8 cellular contexts compared by ENCODE assay signal in the genomic region with DNA sequence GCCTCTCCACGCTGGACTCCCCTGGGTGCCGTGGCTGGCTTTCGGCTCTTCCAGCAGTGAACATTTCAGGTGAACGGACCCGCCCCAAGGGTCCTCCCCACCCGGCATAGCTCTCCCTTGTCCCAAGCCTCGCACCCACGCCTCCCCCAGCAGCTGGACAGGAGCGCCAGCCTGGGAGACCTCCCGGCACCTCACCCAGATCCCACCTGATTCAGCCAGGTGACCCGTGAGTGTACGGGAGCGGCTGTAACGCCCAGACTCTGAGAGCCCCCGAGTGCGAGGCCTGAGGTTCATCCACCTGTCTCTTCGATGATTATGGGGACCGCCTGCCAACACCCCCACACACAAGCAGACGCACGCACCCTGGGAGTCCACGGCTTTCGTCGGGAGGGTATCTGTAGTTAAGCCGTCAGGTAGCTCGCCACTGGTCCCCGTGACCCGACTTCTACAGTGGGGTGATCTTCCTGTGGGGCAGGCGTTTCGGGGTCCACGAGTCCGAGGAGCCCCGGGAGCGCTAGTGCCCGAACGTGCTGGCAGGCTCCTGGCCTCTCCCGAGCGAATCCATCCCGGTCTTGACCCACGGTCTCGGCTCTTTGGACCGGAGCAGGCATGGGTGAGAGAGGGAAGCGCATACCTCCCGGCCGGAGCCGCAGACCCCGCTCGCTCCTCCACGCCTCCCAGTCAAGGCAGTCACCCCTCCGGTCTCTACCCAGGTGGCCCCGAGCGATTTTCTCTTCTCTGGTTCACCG. TPM values are rescaled to one million over a fixed set of nuclear protein-coding genes. Genes with fewer than 3 reads are reported as not detected.
DNase-seq lines count a peak whose midpoint lies in the region; ATAC-seq and TF ChIP-seq lines count a peak whose summit lies in the region.

No MANE protein-coding gene starts in this region.

- peak overlapping the region; percentile 83 for H3K27ac ChIP-seq in CD8-positive, alpha-beta memory T cell (ENCODE audit: low read depth, low read length)
- peak overlapping the region; percentile 77 to 89 (median 84) for H3K27ac ChIP-seq in Peyer's patch

- ATAC-seq in naive B cell (ENCODE audit: low read depth in 2 of 2): no peak
- no peak for ATAC-seq in GM19463 (IDR thresholded peaks at IDR 0.05; ENCODE audit: unreplicated experiment)

- no peak for TF ChIP-seq CTCF in Peyer's patch (IDR thresholded peaks at IDR 0.05)

- H3K4me3 Mint-ChIP-seq in CD8-positive, alpha-beta memory T cell: peak overlapping the region; percentile 94 to 100 (median 97)
- peak overlapping the region; percentile 96 to 99 (median 97) for H3K4me3 Mint-ChIP-seq in naive B cell

- H3K36me3 Mint-ChIP-seq in CD8-positive, alpha-beta memory T cell: peaks cover 0 to 34% (median 0%) of the 10 kb centered on the region in 3 donors
- peaks cover 0 to 12% of the 10 kb centered on the region in 2 donors for H3K36me3 Mint-ChIP-seq in naive B cell

- POLR2A ChIA-PET in CD8-positive, alpha-beta memory T cell (lab: Charles Lee): interaction anchor here (1.5 to 6.3 kb wide), 7 partner anchors 15 to 359 kb away, joined by 3 to 168 read pairs (median 30); a partner anchor contains a TSS

- H3K4me3 ChIP-seq in CD8-positive, alpha-beta memory T cell (ENCODE audit: low read length): peak overlapping the region; percentile 100
- peak overlapping the region; percentile 55 to 88 (median 71) for H3K4me3 ChIP-seq in Peyer's patch

- H3K27me3 Mint-ChIP-seq in CD8-positive, alpha-beta memory T cell: peaks cover 0 to 36% of the 10 kb centered on the region in 2 donors
- H3K27me3 Mint-ChIP-seq in naive B cell: peaks cover 0 to 16% (median 10%) of the 10 kb centered on the region in 3 donors

- no peaks in the 10 kb centered on the region for H3K9me3 ChIP-seq in CD8-positive, alpha-beta memory T cell (ENCODE audit: low read length)
- H3K9me3 ChIP-seq in Peyer's patch: no peaks in the 10 kb centered on the region

- H3K27me3 ChIP-seq in CD8-positive, alpha-beta memory T cell (ENCODE audit: insufficient read depth, low read length, poor library complexity, severe bottlenecking): no peaks in the 10 kb centered on the region
- H3K27me3 ChIP-seq in Peyer's patch: no peaks in the 10 kb centered on the region

- H3K4me1 ChIP-seq in CD8-positive, alpha-beta memory T cell (ENCODE audit: insufficient read depth, low read length): peaks cover 6% of the 10 kb centered on the region
- peaks cover 0 to 19% (median 2%) of the 10 kb centered on the region in 4 donors for H3K4me1 ChIP-seq in Peyer's patch

- peaks cover 0 to 18% (median 12%) of the 10 kb centered on the region in 5 donors for H3K9me3 Mint-ChIP-seq in CD8-positive, alpha-beta memory T cell
- H3K9me3 Mint-ChIP-seq in naive B cell: peaks cover 0 to 23% (median 1%) of the 10 kb centered on the region in 7 donors

- no peak for TF ChIP-seq POLR2A in Peyer's patch (IDR thresholded peaks at IDR 0.05)

- no peaks in the 10 kb centered on the region for H3K36me3 ChIP-seq in CD8-positive, alpha-beta memory T cell (ENCODE audit: insufficient read depth, low read length)
- no peaks in the 10 kb centered on the region for H3K36me3 ChIP-seq in Peyer's patch

- H3K27ac Mint-ChIP-seq in CD8-positive, alpha-beta memory T cell: peak overlapping the region; percentile 92 to 100 (median 98)
- H3K27ac Mint-ChIP-seq in naive B cell: peak overlapping the region; percentile 72 to 100 (median 96)

- DNase-seq in CD8-positive, alpha-beta memory T cell: peak in 3 of 5 donors; percentile 27 to 70 (median 33)
- DNase-seq in Peyer's patch: peak; percentile 47 to 77 (median 65)
- DNase-seq in cerebellar cortex (ENCODE audit: low spot score): peak; percentile 53
- DNase-seq in naive B cell: peak; percentile 46
- DNase-seq in occipital lobe (lab: John Stamatoyannopoulos, UW): no peak
- DNase-seq in islet precursor cell: no peak
- DNase-seq in SKM-1 (lab: John Stamatoyannopoulos, UW; ENCODE audit: unreplicated experiment): no peak

- H3K4me1 Mint-ChIP-seq in CD8-positive, alpha-beta memory T cell: peaks cover 38 to 59% (median 48%) of the 10 kb centered on the region in 3 donors
- H3K4me1 Mint-ChIP-seq in naive B cell: peaks cover 46 to 48% (median 47%) of the 10 kb centered on the region in 3 donors

- CTCF ChIA-PET in CD8-positive, alpha-beta memory T cell (lab: Charles Lee): interaction anchor here (0.7 to 11.3 kb wide), 13 partner anchors 8 to 92 kb away, joined by 3 to 164 read pairs (median 4); a partner anchor contains a TSS

RNA-seq across cellular contexts. Expression of a gene that starts 14.9 kb away (rescaled TPM):
- total RNA-seq in CD8-positive, alpha-beta memory T cell: 1 to 10 TPM; 2.2 to 2.3 TPM
- polyA plus RNA-seq in CD8-positive, alpha-beta memory T cell: 0.74 TPM
- total RNA-seq in Peyer's patch: 1 to 10 TPM in 3 of 4 donors, under 1 TPM in 1; 0.88 to 2.6 (median 2.2) TPM
- under 1 TPM in 3 of 6 donors, not detected in 3; 0.09 to 0.27 (median 0.24) TPM for polyA plus RNA-seq in naive B cell (ENCODE audit: low read depth in 6 of 6)
- total RNA-seq in occipital lobe: 0.78 TPM

RNA-seq across cellular contexts. Expression of a gene that starts 32.9 kb away (rescaled TPM):
- total RNA-seq in CD8-positive, alpha-beta memory T cell: 10 to 100 TPM; 35.2 to 42.7 TPM
- 2.2 TPM for polyA plus RNA-seq in CD8-positive, alpha-beta memory T cell
- total RNA-seq in Peyer's patch (10 to 100 TPM; 13.7 to 31.4 (median 21.8) TPM), occipital lobe (11.9 TPM)
- 1 to 10 TPM in 3 of 6 donors, under 1 TPM in 3; 0.40 to 1.6 (median 1.0) TPM for polyA plus RNA-seq in naive B cell (ENCODE audit: low read depth in 6 of 6)

RNA-seq across cellular contexts. Expression of a gene that starts 42.8 kb away (rescaled TPM):
- total RNA-seq in CD8-positive, alpha-beta memory T cell: not detected
- not detected for polyA plus RNA-seq in CD8-positive, alpha-beta memory T cell
- total RNA-seq in Peyer's patch: not detected
- polyA plus RNA-seq in naive B cell (ENCODE audit: low read depth in 6 of 6): not detected
- not detected for total RNA-seq in occipital lobe

RNA-seq across cellular contexts. Expression of a gene that starts 53.6 kb away (rescaled TPM):
- 1,000 to 10,000 TPM; 2,341 to 2,398 TPM for total RNA-seq in CD8-positive, alpha-beta memory T cell
- 1,821 TPM for polyA plus RNA-seq in CD8-positive, alpha-beta memory T cell
- total RNA-seq in Peyer's patch: 1,000 to 10,000 TPM; 1,067 to 1,931 (median 1,321) TPM
- 1,000 to 10,000 TPM; 2,383 to 2,887 (median 2,526) TPM for polyA plus RNA-seq in naive B cell (ENCODE audit: low read depth in 6 of 6)
- total RNA-seq in occipital lobe: 2,761 TPM

RNA-seq across cellular contexts. Expression of a gene that starts 59.2 kb away (rescaled TPM):
- total RNA-seq in CD8-positive, alpha-beta memory T cell: not detected
- polyA plus RNA-seq in CD8-positive, alpha-beta memory T cell: not detected
- total RNA-seq in Peyer's patch (not detected), occipital lobe (not detected)
- not detected for polyA plus RNA-seq in naive B cell (ENCODE audit: low read depth in 6 of 6)

Comparison
In these comparisons a context has a peak if more than half of its experiments do, and no peak if none do; other contexts are left out.
1. DNase-seq: peak in CD8-positive, alpha-beta memory T cell (3 of 5), Peyer's patch (3 of 3), cerebellar cortex (single experiment) and naive B cell (single experiment); none in occipital lobe (single experiment), islet precursor cell (single experiment) and SKM-1 (single experiment).